11 cellular contexts compared by ENCODE assay signal in genomic region chr5:35902032-35902681, GRCh38. TPM values are rescaled to one million over a fixed set of nuclear protein-coding genes. Genes with fewer than 3 reads are reported as not detected.
DNase-seq lines count a peak whose midpoint lies in the region; ATAC-seq, FAIRE-seq and TF ChIP-seq lines count a peak whose summit lies in the region.
"Had no signal": no experiment of that assay in that cellular context is flagged by ENCODE, and none has a peak within 500 bp of the region (broad histone marks: within the 10 kb centered on the region; RNA-seq: fewer than 3 reads in every experiment).

No MANE protein-coding gene starts in this region.

- no peak for DNase-seq in GM18507 (ENCODE audit: extremely low spot score, insufficient read length, low read depth)
- peak; percentile 74 for DNase-seq in HT1080 (ENCODE audit: low read depth)
- no peak for DNase-seq in foreskin keratinocyte
- no peak for DNase-seq in frontal cortex (ENCODE audit: low spot score in 2 of 2)
- no peak for DNase-seq in spleen
- no peak for DNase-seq in DMS53 treated with DMSO at 0.1 percent for 48 hours (lab: John Stamatoyannopoulos, UW; ENCODE audit: unreplicated experiment)
- DNase-seq: activated B cell treated with CpG ODN at 0.5 μM for 24 hours, mesendoderm, MM.1S had no signal

- H3K36me3 ChIP-seq in spleen = no peaks in the 10 kb centered on the region

- H3K4me1 ChIP-seq in foreskin keratinocyte (no peaks in the 10 kb centered on the region), spleen (peaks cover 0 to 5% (median 0%) of the 10 kb centered on the region in 6 donors)

- TF ChIP-seq CTCF in foreskin keratinocyte (conservative IDR thresholded peaks at IDR 0.05) = no peak
- TF ChIP-seq CTCF in spleen (IDR thresholded peaks at IDR 0.05 in 8 of 11, conservative IDR thresholded peaks at IDR 0.05 in 3 of 11) = no peak

- H3K27ac ChIP-seq in foreskin keratinocyte (no peak overlapping the region), spleen (no peak overlapping the region)

- no peaks in the 10 kb centered on the region for H3K27me3 ChIP-seq in foreskin keratinocyte
- H3K27me3 ChIP-seq in spleen (replicated peaks in 1 of 7) = no peaks in the 10 kb centered on the region

- intact Hi-C loops in spleen (cut with DNase I; ENCODE audit: low total_unique reads) = no loop called here

- H3K4me3 ChIP-seq in spleen = no peak overlapping the region

- 59 to 80% (median 72%) methylated on average over 2 of the region's 2 CpGs for WGBS in spleen, 5 donors

- ATAC-seq in GM21528 (IDR thresholded peaks at IDR 0.05; ENCODE audit: low FRiP score, unreplicated experiment) (peak; percentile 50), foreskin keratinocyte (peak; percentile 69), GM19035 (IDR thresholded peaks at IDR 0.05; ENCODE audit: unreplicated experiment) (no peak)

- TF ChIP-seq POLR2A in spleen (IDR thresholded peaks at IDR 0.05) = no peak

- peak; percentile 65 for FAIRE-seq in GM18507 (lab: Jason Lieb, UNC)
- FAIRE-seq in frontal cortex (lab: Jason Lieb, UNC) = no peak

- peaks cover 0 to 11% (median 0%) of the 10 kb centered on the region in 8 donors for H3K9me3 ChIP-seq in spleen

RNA-seq across cellular contexts. Expression of gene CAPSL, which starts 36.3 kb away (rescaled TPM):
- 0.43 and 0.61 TPM in 2 replicates for total RNA-seq in HT1080 (2014; rRNA removed; shearing (Covaris generic))
- polyA plus RNA-seq in HT1080 (2015; cell fraction: cytosol; rRNA removed) = 0.21 TPM in 1 of 2 replicates, not detected in the other
- 0.28 TPM in 1 of 2 replicates, not detected in the other for polyA plus RNA-seq in HT1080 (2015; cell fraction: nucleus; rRNA removed)
- total RNA-seq in foreskin keratinocyte (not detected in 2 replicates), frontal cortex (not detected), spleen (not detected)
- polyA plus RNA-seq in foreskin keratinocyte (not detected in 2 replicates), spleen (not detected)
- total RNA-seq: activated B cell treated with CpG ODN at 0.5 μM for 24 hours had no signal

RNA-seq across cellular contexts. Expression of gene IL7R, which starts 45.5 kb away (rescaled TPM):
- 12.2 and 13.9 TPM in 2 replicates for total RNA-seq in HT1080 (2014; rRNA removed; shearing (Covaris generic))
- polyA plus RNA-seq in HT1080 (2015; cell fraction: cytosol; rRNA removed) = 7.3 and 12.6 TPM in 2 replicates
- polyA plus RNA-seq in HT1080 (2015; cell fraction: nucleus; rRNA removed) = 18.9 and 24.6 TPM in 2 replicates
- total RNA-seq in foreskin keratinocyte (4.5 and 6.7 TPM in 2 replicates), frontal cortex (0.41 TPM), spleen (100 to 1,000 TPM in 4 of 7 donors, 10 to 100 TPM in 3; 82.3 to 280 (median 130) TPM)
- polyA plus RNA-seq in foreskin keratinocyte (1.2 and 2.1 TPM in 2 replicates), spleen (10 to 100 TPM; 13.5 to 21.8 (median 16.3) TPM)
